21 cellular contexts compared by ENCODE assay signal in genomic region chr7:28865494-28866257, GRCh38.
DNase-seq lines count a peak whose midpoint lies in the region; ATAC-seq, FAIRE-seq and TF ChIP-seq lines count a peak whose summit lies in the region.
"Had no signal": no experiment of that assay in that cellular context is flagged by ENCODE, and none has a peak within 500 bp of the region (broad histone marks: within the 10 kb centered on the region; RNA-seq: fewer than 3 reads in every experiment).

No MANE protein-coding gene starts in this region.

- no peak overlapping the region for H3K27ac Mint-ChIP-seq in activated naive CD4-positive, alpha-beta T cell treated with anti-CD3 and anti-CD28 coated beads for 36 hours
- H3K27ac Mint-ChIP-seq: CD4-positive, CD25-positive, alpha-beta regulatory T cell had no signal

- H3K4me1 Mint-ChIP-seq in activated naive CD4-positive, alpha-beta T cell treated with anti-CD3 and anti-CD28 coated beads for 36 hours (ENCODE audit: low read depth) = no peaks in the 10 kb centered on the region
- H3K4me1 Mint-ChIP-seq: CD4-positive, CD25-positive, alpha-beta regulatory T cell had no signal

- H3K4me2 ChIP-seq in H1 (ENCODE audit: insufficient read depth in 1 of 2, low read depth in 2 of 2, low read length in 2 of 2) = no peak overlapping the region
- H3K4me2 ChIP-seq in osteoblast (ENCODE audit: insufficient read depth, low read length) = peak overlapping the region; percentile 37

- no peak overlapping the region for H2BK5ac ChIP-seq in H1 (ENCODE audit: low read depth, low read length)

- H4K91ac ChIP-seq in H1 (replicated peaks; ENCODE audit: insufficient read length, low read length) = no peak overlapping the region

- no peak overlapping the region for H3K23ac ChIP-seq in H1 (ENCODE audit: insufficient read length)

- H3K9me3 ChIP-seq in H1 (ENCODE audit: insufficient read depth in 2 of 2, low read depth in 1 of 2, low read length in 1 of 2) = no peaks in the 10 kb centered on the region
- no peaks in the 10 kb centered on the region for H3K9me3 ChIP-seq in osteoblast (ENCODE audit: low read depth, low read length)
- H3K9me3 ChIP-seq in ovary = no peaks in the 10 kb centered on the region
- H3K9me3 ChIP-seq: esophagus squamous epithelium, left lung had no signal

- H3K56ac ChIP-seq in H1 (replicated peaks; ENCODE audit: insufficient read length, low read depth, low read length) = no peak overlapping the region

- H3K4me3 Mint-ChIP-seq in activated naive CD4-positive, alpha-beta T cell treated with anti-CD3 and anti-CD28 coated beads for 36 hours = no peak overlapping the region
- H3K4me3 Mint-ChIP-seq: activated T-cell treated with anti-CD3 and anti-CD28 coated beads, Interleukin-2, amount 50 U/mL, for 4 hours; CD4-positive, CD25-positive, alpha-beta regulatory T cell had no signal

- H3K27ac ChIP-seq in H1 (ENCODE audit: low read depth, low read length) (no peak overlapping the region), osteoblast (ENCODE audit: low read depth, low read length) (peak overlapping the region; percentile 18), ovary (no peak overlapping the region)
- H3K27ac ChIP-seq: esophagus squamous epithelium, left lung had no signal

- no peak overlapping the region for H3K14ac ChIP-seq in H1 (ENCODE audit: insufficient read length)

- H2AK5ac ChIP-seq in H1 (ENCODE audit: low read depth, low read length) = no peak overlapping the region

- H4K8ac ChIP-seq in H1 (ENCODE audit: extremely low read depth, insufficient read depth, low read length) = no peak overlapping the region

- CTCF ChIA-PET in BJ (lab: Yijun Ruan, JAX) (no interaction called here), H1 (lab: Charles Lee; ENCODE audit: partially characterized antibody) (interaction anchor here (0.9 kb wide), 1 partner anchor 13 kb away, joined by 3 read pairs; no protein-coding TSS in a partner anchor)
- CTCF ChIA-PET in activated naive CD4-positive, alpha-beta T cell treated with anti-CD3 and anti-CD28 coated beads for 36 hours (lab: Charles Lee) = no interaction called here

- H3K79me2 ChIP-seq in H1 (ENCODE audit: control insufficient read depth in 1 of 2, insufficient read depth in 2 of 2, low read length in 2 of 2) (no peaks in the 10 kb centered on the region), osteoblast (ENCODE audit: insufficient read depth, low read length) (no peaks in the 10 kb centered on the region)

- H3K9me3 Mint-ChIP-seq in activated naive CD4-positive, alpha-beta T cell treated with anti-CD3 and anti-CD28 coated beads for 36 hours = no peaks in the 10 kb centered on the region
- H3K9me3 Mint-ChIP-seq: activated T-cell treated with anti-CD3 and anti-CD28 coated beads, Interleukin-2, amount 50 U/mL, for 4 hours; CD4-positive, CD25-positive, alpha-beta regulatory T cell had no signal

- 89% methylated on average over 8 of the region's 8 CpGs; no CpG with 5 or more reads in 1 of the 2 experiments for WGBS in H1 (ENCODE audit: extremely low coverage in 1 of 2, insufficient coverage in 1 of 2, insufficient read length in 1 of 2, insufficient replicate concordance in 2 of 2, low coverage in 1 of 2, low lambda C conversion rate in 2 of 2, missing lambda C conversion rate in 1 of 2), 2 experiments
- WGBS in ovary, 3 donors = 19 to 31% (median 21%) methylated on average over 8 of the region's 8 CpGs

- H2BK15ac ChIP-seq in H1 (ENCODE audit: low read length) = no peak overlapping the region

- intact Hi-C loops in activated naive CD4-positive, alpha-beta T cell treated with anti-CD3 and anti-CD28 coated beads for 36 hours (cut with micrococcal nuclease) = no loop called here
- intact Hi-C loops in ovary (cut with DNase I) = no loop called here

- H3K36me3 ChIP-seq in BJ (ENCODE audit: control insufficient read depth, insufficient read depth, low read length) (no peaks in the 10 kb centered on the region), H1 (ENCODE audit: control insufficient read depth in 2 of 4, insufficient read depth in 4 of 4, low read length in 3 of 4) (no peaks in the 10 kb centered on the region), osteoblast (ENCODE audit: insufficient read depth, low read length) (no peaks in the 10 kb centered on the region), ovary (no peaks in the 10 kb centered on the region)
- H3K36me3 ChIP-seq: esophagus squamous epithelium, left lung had no signal

- H4K20me1 ChIP-seq in H1 (replicated peaks in 1 of 2; ENCODE audit: control insufficient read depth in 1 of 2, insufficient read depth in 2 of 2, low read length in 2 of 2) (no peaks in the 10 kb centered on the region), osteoblast (ENCODE audit: insufficient read depth, low read length) (no peaks in the 10 kb centered on the region)

- no peak overlapping the region for H2BK120ac ChIP-seq in H1 (replicated peaks; ENCODE audit: low read depth, low read length)

- TF ChIP-seq POLR2A in H1 (IDR thresholded peaks at IDR 0.05; ENCODE audit: control extremely low read depth in 1 of 2, low read depth in 2 of 2, low read length in 2 of 2) = no peak
- no peak for TF ChIP-seq POLR2A in ovary (IDR thresholded peaks at IDR 0.05)

- H3K18ac ChIP-seq in H1 (ENCODE audit: extremely low read depth, low read length) = no peak overlapping the region

- no peak for TF ChIP-seq EP300 in H1 (IDR thresholded peaks at IDR 0.05; ENCODE audit: borderline replicate concordance in 1 of 2, low read depth in 2 of 2, low read length in 2 of 2)
- TF ChIP-seq EP300 in ovary (IDR thresholded peaks at IDR 0.05) = no peak

- DNase-seq in BJ (ENCODE audit: low read depth) (peak; percentile 39), NCI-H460 (ENCODE audit: extremely low read depth, low read depth) (peak; percentile 25), H1 (ENCODE audit: low read depth in 1 of 2, low spot score in 2 of 2) (no peak), osteoblast (ENCODE audit: insufficient read length, low spot score, missing footprints) (no peak), ovary (no peak)
- no peak for DNase-seq in activated naive CD4-positive, alpha-beta T cell treated with anti-CD3 and anti-CD28 coated beads for 36 hours
- DNase-seq in stimulated activated naive CD4-positive, alpha-beta T cell (lab: John Stamatoyannopoulos, UW) = no peak
- DNase-seq: activated naive CD4-positive, alpha-beta T cell treated with anti-CD3 and anti-CD28 coated beads, Interleukin-2, amount 50 U/mL, for 16 hours; activated T-cell treated with anti-CD3 and anti-CD28 coated beads, Interleukin-2, amount 50 U/mL, for 4 hours; CD4-positive, CD25-positive, alpha-beta regulatory T cell; effector memory CD4-positive, alpha-beta T cell; esophagus squamous epithelium; left lung; NCI-H187; NCI-H226; nucleus accumbens; retina; substantia nigra had no signal

- FAIRE-seq in H1 (lab: Jason Lieb, UNC) = no peak
- FAIRE-seq: urothelium cell line had no signal

- peaks cover 22% of the 10 kb centered on the region for H3K27me3 Mint-ChIP-seq in activated naive CD4-positive, alpha-beta T cell treated with anti-CD3 and anti-CD28 coated beads for 36 hours (ENCODE audit: low read depth)

- no peak overlapping the region for H3K9ac ChIP-seq in H1 (replicated peaks in 1 of 4; ENCODE audit: extremely low read depth in 1 of 4, low read depth in 3 of 4, low read length in 3 of 4)

- H2BK20ac ChIP-seq in H1 (ENCODE audit: low read length) = no peak overlapping the region

- H3K27me3 ChIP-seq in BJ (ENCODE audit: control insufficient read depth, insufficient read depth, low read length) (0 out of 2 replicates have a peak, but pooled peaks cover 1% of the 10 kb centered on the region), H1 (replicated peaks in 1 of 4; ENCODE audit: control insufficient read depth in 3 of 4, extremely low read depth in 1 of 4, insufficient read depth in 3 of 4, low read length in 3 of 4) (0 out of 7 replicates have a peak, but pooled peaks cover 0 to 2% (median 0%) of the 10 kb centered on the region in 4 experiments), osteoblast (ENCODE audit: insufficient read depth, low read length) (no peaks in the 10 kb centered on the region), ovary (no peaks in the 10 kb centered on the region)

- H2BK12ac ChIP-seq in H1 (ENCODE audit: low read depth, low read length) = no peak overlapping the region

- no peaks in the 10 kb centered on the region for H3K23me2 ChIP-seq in H1 (ENCODE audit: low read depth, low read length)

- H3K36me3 Mint-ChIP-seq in activated naive CD4-positive, alpha-beta T cell treated with anti-CD3 and anti-CD28 coated beads for 36 hours (ENCODE audit: low read depth) = no peaks in the 10 kb centered on the region
- H3K36me3 Mint-ChIP-seq: CD4-positive, CD25-positive, alpha-beta regulatory T cell had no signal

- H2AFZ ChIP-seq in H1 (ENCODE audit: low read length) (no peak overlapping the region), osteoblast (ENCODE audit: low read length) (no peak overlapping the region)

- H3K4ac ChIP-seq in H1 (replicated peaks; ENCODE audit: insufficient read length, low read depth, low read length) = no peak overlapping the region

- TF ChIP-seq CTCF in BJ (IDR thresholded peaks at IDR 0.05; ENCODE audit: insufficient read depth, low read depth, low read length) (no peak), H1 (IDR thresholded peaks at IDR 0.05; ENCODE audit: control extremely low read depth in 1 of 3, insufficient read depth in 1 of 3, low read depth in 1 of 3, low read length in 3 of 3) (no peak), osteoblast (IDR thresholded peaks at IDR 0.05; ENCODE audit: extremely low read depth, low read depth, low read length) (no peak), ovary (IDR thresholded peaks at IDR 0.05) (no peak)

- POLR2A ChIA-PET in BJ (lab: Charles Lee) = no interaction called here
- POLR2A ChIA-PET in H1 (lab: Charles Lee; ENCODE audit: partially characterized antibody) = interaction anchor here (1.0 kb wide), 1 partner anchor 26 kb away, joined by 5 read pairs; no protein-coding TSS in a partner anchor

- TF ChIP-seq RAD21 in H1 (IDR thresholded peaks at IDR 0.05 in 1 of 2, conservative IDR thresholded peaks at IDR 0.05 in 1 of 2; ENCODE audit: low read depth in 2 of 2, low read length in 2 of 2) = no peak

- H4K5ac ChIP-seq in H1 (ENCODE audit: insufficient read length, low read depth, low read length) = no peak overlapping the region

- H3K4me3 ChIP-seq in BJ (ENCODE audit: low read depth, low read length) (no peak overlapping the region), H1 (ENCODE audit: extremely low read depth in 1 of 4, insufficient read depth in 2 of 4, low read depth in 3 of 4, low read length in 4 of 4) (no peak overlapping the region), osteoblast (ENCODE audit: insufficient read depth, low read length) (no peak overlapping the region), ovary (no peak overlapping the region)
- H3K4me3 ChIP-seq: esophagus squamous epithelium, left lung had no signal

- no peaks in the 10 kb centered on the region for H3K79me1 ChIP-seq in H1 (ENCODE audit: low read depth, low read length)

- ATAC-seq in HG03196 (IDR thresholded peaks at IDR 0.05; ENCODE audit: unreplicated experiment) = no peak
- ATAC-seq: activated CD4-positive, CD25-positive, alpha-beta regulatory T cell treated with anti-CD3 and anti-CD28 coated beads, Interleukin-2, amount 50 U/mL, for 24 hours; activated T-cell treated with anti-CD3 and anti-CD28 coated beads, Interleukin-2, amount 50 U/mL, for 4 hours; left lung had no signal

- H3K4me1 ChIP-seq in H1 (replicated peaks in 1 of 4; ENCODE audit: control insufficient read depth in 3 of 4, insufficient read depth in 4 of 4, low read length in 3 of 4) (no peaks in the 10 kb centered on the region), osteoblast (ENCODE audit: insufficient read depth, low read length) (peaks cover 25% of the 10 kb centered on the region), ovary (ENCODE audit: insufficient read depth) (no peaks in the 10 kb centered on the region)
- H3K4me1 ChIP-seq: esophagus squamous epithelium, left lung had no signal

Comparison
In these comparisons a context has a peak if more than half of its experiments do, and no peak if none do; other contexts are left out.
1. DNase-seq: peak in BJ (single experiment) and NCI-H460 (single experiment); none in H1 (0 of 2), osteoblast (single experiment), activated naive CD4-positive, alpha-beta T cell treated with anti-CD3 and anti-CD28 coated beads for 36 hours (single experiment), ovary (0 of 5) and stimulated activated naive CD4-positive, alpha-beta T cell (0 of 6).